17 cellular contexts compared by ENCODE assay signal in genomic region chr21:33399821-33400220, GRCh38.
"Had no signal": no experiment of that assay in that cellular context is flagged by ENCODE, and none has a peak within 500 bp of the region (broad histone marks: within the 10 kb centered on the region; RNA-seq: fewer than 3 reads in every experiment).

No MANE protein-coding gene starts in this region.

- H3K9me3 ChIP-seq: colonic mucosa had no signal

- H3K27ac ChIP-seq: cardiac muscle cell, colonic mucosa had no signal

- H3K27me3 ChIP-seq: cardiac muscle cell, colonic mucosa had no signal

- H3K27me3 Mint-ChIP-seq: progenitor cell of endocrine pancreas; stimulated activated naive B cell treated with anti-CD40 and anti-IgM and Interleukin-4, amounts not matched to agents 10 μg/mL and 1 μg/mL and 100 μg/mL, for 72 hours had no signal

- ATAC-seq: activated CD4-positive, CD25-positive, alpha-beta regulatory T cell treated with anti-CD3 and anti-CD28 coated beads, Interleukin-2, amount 50 U/mL, for 24 hours; activated naive CD8-positive, alpha-beta T cell treated with anti-CD3 and anti-CD28 coated beads, Interleukin-2, amount 50 U/mL, for 24 hours; activated T-cell treated with anti-CD3 and anti-CD28 coated beads, Interleukin-2, amount 50 U/mL, for 4 hours; right cardiac atrium had no signal

- H3K4me3 ChIP-seq: cardiac muscle cell, colonic mucosa, smooth muscle cell had no signal

- H3K27ac Mint-ChIP-seq: activated naive CD8-positive, alpha-beta T cell treated with anti-CD3 and anti-CD28 coated beads, Interleukin-2, amount 50 U/mL, for 24 hours; progenitor cell of endocrine pancreas; T-helper 2 cell treated with Interferon-gamma antibody and Interleukin-4, amounts not matched to agents 5 μg/mL and 100 μg/mL, for 36 hours had no signal

- H3K9me3 Mint-ChIP-seq: activated naive CD8-positive, alpha-beta T cell treated with anti-CD3 and anti-CD28 coated beads, Interleukin-2, amount 50 U/mL, for 24 hours; activated T-cell treated with anti-CD3 and anti-CD28 coated beads, Interleukin-2, amount 50 U/mL, for 4 hours; T-helper 2 cell treated with Interferon-gamma antibody and Interleukin-4, amounts not matched to agents 5 μg/mL and 100 μg/mL, for 36 hours had no signal

- DNase-seq: activated CD4-positive, alpha-beta T cell treated with anti-CD3 and anti-CD28 coated beads, Interleukin-2, amount 50 U/mL, for 48 hours; activated gamma-delta T cell; activated naive CD8-positive, alpha-beta T cell treated with anti-CD3 and anti-CD28 coated beads, Interleukin-2, amount 50 U/mL, for 24 hours; activated T-cell treated with anti-CD3 and anti-CD28 coated beads, Interleukin-2, amount 50 U/mL, for 4 hours; colonic mucosa; effector CD4-positive, alpha-beta T cell; occipital lobe; right cardiac atrium; stimulated activated naive B cell treated with anti-CD40 and anti-IgM and Interleukin-4, amounts not matched to agents 10 μg/mL and 1 μg/mL and 100 μg/mL, for 72 hours; substantia nigra had no signal

- H3K4me3 Mint-ChIP-seq: activated naive CD8-positive, alpha-beta T cell treated with anti-CD3 and anti-CD28 coated beads, Interleukin-2, amount 50 U/mL, for 24 hours; activated T-cell treated with anti-CD3 and anti-CD28 coated beads, Interleukin-2, amount 50 U/mL, for 4 hours; T-helper 2 cell treated with Interferon-gamma antibody and Interleukin-4, amounts not matched to agents 5 μg/mL and 100 μg/mL, for 36 hours had no signal

- H3K36me3 ChIP-seq: cardiac muscle cell, colonic mucosa had no signal

- FAIRE-seq: frontal cortex, kidney had no signal

- H3K4me2 ChIP-seq: smooth muscle cell had no signal
